Comparison of ENCODE assay signal across 1 cellular context in genomic region chr18:79507076-79507545, GRCh38.
TF ChIP-seq lines count a peak whose summit lies in the region.

No MANE protein-coding gene starts in this region.

TF ChIP-seq in K562, 482 proteins besides CTCF, POLR2A, EP300 and RAD21 (continued from another document):
- TF ChIP-seq CBFB (CRISPR knock-in tag; IDR thresholded peaks at IDR 0.05) = no peak
- peak; percentile 52 for TF ChIP-seq HDAC2 (IDR thresholded peaks at IDR 0.05)
- TF ChIP-seq POLR2H (tag; IDR thresholded peaks at IDR 0.05; ENCODE audit: low read depth) = no peak
- no peak for TF ChIP-seq TGIF2 (CRISPR knock-in tag; IDR thresholded peaks at IDR 0.05)
- TF ChIP-seq NBN (IDR thresholded peaks at IDR 0.05; ENCODE audit: low read depth) = 0 out of 2 replicates have a peak, but pooled peaks have one; percentile 22
- TF ChIP-seq HNRNPH1 (optimal IDR thresholded peaks at IDR 0.05; ENCODE audit: low read depth, low read length) = no peak
- TF ChIP-seq ZKSCAN1 (IDR thresholded peaks at IDR 0.05; ENCODE audit: low read depth, low read length) = peak; percentile 39; the same call in 1 of the 2 replicates
- TF ChIP-seq HNRNPK (IDR thresholded peaks at IDR 0.05; ENCODE audit: low read depth, low read length, poor library complexity, severe bottlenecking) = no peak
- no peak for TF ChIP-seq NR2C2 (CRISPR knock-in tag; IDR thresholded peaks at IDR 0.05)
- no peak for TF ChIP-seq NR2C2 (tag; IDR thresholded peaks at IDR 0.05)
- no peak for TF ChIP-seq MIER1 (IDR thresholded peaks at IDR 0.05; ENCODE audit: low read depth)
- TF ChIP-seq POU5F1 (IDR thresholded peaks at IDR 0.05; ENCODE audit: borderline replicate concordance, low read depth, low read length, partially characterized antibody) = no peak
- TF ChIP-seq NR1H2 (CRISPR knock-in tag; IDR thresholded peaks at IDR 0.05) = no peak
- TF ChIP-seq NR3C1 (CRISPR knock-in tag; IDR thresholded peaks at IDR 0.05) = no peak
- no peak for TF ChIP-seq YBX1 (IDR thresholded peaks at IDR 0.05)
- no peak for TF ChIP-seq FOXA3 (CRISPR knock-in tag; conservative IDR thresholded peaks at IDR 0.05 in 1 of 2, IDR thresholded peaks at IDR 0.05 in 1 of 2)
- peak; percentile 77 for TF ChIP-seq NEUROD1 (IDR thresholded peaks at IDR 0.05; ENCODE audit: borderline replicate concordance, low read depth, low read length, partially characterized antibody)
- TF ChIP-seq NCOA2 (IDR thresholded peaks at IDR 0.05; ENCODE audit: partially characterized antibody in 2 of 2) = no peak
- TF ChIP-seq TAF1 (IDR thresholded peaks at IDR 0.05; ENCODE audit: control insufficient read depth, extremely low read depth, insufficient read depth, low read length, severe bottlenecking) = peak; percentile 27
- TF ChIP-seq ZNF695 (CRISPR knock-in tag; IDR thresholded peaks at IDR 0.05) = no peak
- peak; percentile 97 for TF ChIP-seq ARID1B (IDR thresholded peaks at IDR 0.05)
- no peak for TF ChIP-seq HIVEP1 (CRISPR knock-in tag; IDR thresholded peaks at IDR 0.05)
- TF ChIP-seq ZFP30 (CRISPR knock-in tag; IDR thresholded peaks at IDR 0.05; ENCODE audit: borderline replicate concordance) = no peak
- TF ChIP-seq BRF1 (IDR thresholded peaks at IDR 0.05; ENCODE audit: borderline replicate concordance, extremely low read depth, insufficient read length) = no peak
- TF ChIP-seq U2AF2 (optimal IDR thresholded peaks at IDR 0.05; ENCODE audit: low read depth, low read length) = no peak
- no peak for TF ChIP-seq ZNF551 (CRISPR knock-in tag; IDR thresholded peaks at IDR 0.05)
- TF ChIP-seq KAT7 (CRISPR knock-in tag; IDR thresholded peaks at IDR 0.05; ENCODE audit: borderline replicate concordance) = no peak
- TF ChIP-seq CBX5 (IDR thresholded peaks at IDR 0.05; ENCODE audit: borderline replicate concordance, low read depth) = no peak
- TF ChIP-seq ELF4 (CRISPR knock-in tag; IDR thresholded peaks at IDR 0.05) = no peak
- no peak for TF ChIP-seq WHSC1 (IDR thresholded peaks at IDR 0.05; ENCODE audit: low read length)
- TF ChIP-seq GMEB1 (CRISPR knock-in tag; IDR thresholded peaks at IDR 0.05) = no peak
- no peak for TF ChIP-seq ZNF75A (CRISPR knock-in tag; IDR thresholded peaks at IDR 0.05)
- TF ChIP-seq RHOXF2B (CRISPR knock-in tag; conservative IDR thresholded peaks at IDR 0.05) = no peak
- TF ChIP-seq, protein P1, sequence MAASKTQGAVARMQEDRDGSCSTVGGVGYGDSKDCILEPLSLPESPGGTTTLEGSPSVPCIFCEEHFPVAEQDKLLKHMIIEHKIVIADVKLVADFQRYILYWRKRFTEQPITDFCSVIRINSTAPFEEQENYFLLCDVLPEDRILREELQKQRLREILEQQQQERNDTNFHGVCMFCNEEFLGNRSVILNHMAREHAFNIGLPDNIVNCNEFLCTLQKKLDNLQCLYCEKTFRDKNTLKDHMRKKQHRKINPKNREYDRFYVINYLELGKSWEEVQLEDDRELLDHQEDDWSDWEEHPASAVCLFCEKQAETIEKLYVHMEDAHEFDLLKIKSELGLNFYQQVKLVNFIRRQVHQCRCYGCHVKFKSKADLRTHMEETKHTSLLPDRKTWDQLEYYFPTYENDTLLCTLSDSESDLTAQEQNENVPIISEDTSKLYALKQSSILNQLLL (CRISPR knock-in tag; IDR thresholded peaks at IDR 0.05; ENCODE audit: borderline replicate concordance) = no peak
- TF ChIP-seq ATF6 (CRISPR knock-in tag; IDR thresholded peaks at IDR 0.05) = no peak
- TF ChIP-seq HNRNPL (IDR thresholded peaks at IDR 0.05; ENCODE audit: low read depth, low read length) = peak; percentile 42; the same call in 1 of the 2 replicates
- TF ChIP-seq, protein P2, sequence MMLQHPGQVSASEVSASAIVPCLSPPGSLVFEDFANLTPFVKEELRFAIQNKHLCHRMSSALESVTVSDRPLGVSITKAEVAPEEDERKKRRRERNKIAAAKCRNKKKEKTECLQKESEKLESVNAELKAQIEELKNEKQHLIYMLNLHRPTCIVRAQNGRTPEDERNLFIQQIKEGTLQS (IDR thresholded peaks at IDR 0.05) = no peak; the same call in 1 of the 2 replicates
- TF ChIP-seq, protein P2 (CRISPR knock-in tag; conservative IDR thresholded peaks at IDR 0.05) = no peak
- no peak for TF ChIP-seq ZNF133 (CRISPR knock-in tag; IDR thresholded peaks at IDR 0.05)
- no peak for TF ChIP-seq SMARCB1 (IDR thresholded peaks at IDR 0.05; ENCODE audit: insufficient read length, low read depth)
- no peak for TF ChIP-seq MXI1 (IDR thresholded peaks at IDR 0.05; ENCODE audit: low read depth, low read length)
- TF ChIP-seq RBM34 (IDR thresholded peaks at IDR 0.05; ENCODE audit: borderline replicate concordance, insufficient read depth, low read length) = no peak
- no peak for TF ChIP-seq DIDO1 (tag; IDR thresholded peaks at IDR 0.05; ENCODE audit: low read depth)
- peak; percentile 79 for TF ChIP-seq MTA2 (IDR thresholded peaks at IDR 0.05; ENCODE audit: low read depth)
- TF ChIP-seq MEF2D (tag; conservative IDR thresholded peaks at IDR 0.05; ENCODE audit: low read depth) = no peak
- no peak for TF ChIP-seq GTF2A2 (tag; IDR thresholded peaks at IDR 0.05)
- no peak for TF ChIP-seq MCM3 (IDR thresholded peaks at IDR 0.05)
- TF ChIP-seq HDAC3 (IDR thresholded peaks at IDR 0.05; ENCODE audit: borderline replicate concordance, partially characterized antibody) = peak; percentile 70
- TF ChIP-seq PCBP1 (IDR thresholded peaks at IDR 0.05; ENCODE audit: low read depth, low read length, poor library complexity, severe bottlenecking) = no peak
- no peak for TF ChIP-seq SPI1 (IDR thresholded peaks at IDR 0.05; ENCODE audit: borderline replicate concordance, low read depth, low read length)
- TF ChIP-seq KLF13 (tag; IDR thresholded peaks at IDR 0.05; ENCODE audit: borderline replicate concordance, low read depth) = no peak
- TF ChIP-seq FOXA1 (IDR thresholded peaks at IDR 0.05; ENCODE audit: borderline replicate concordance) = no peak
- TF ChIP-seq ZNF561 (CRISPR knock-in tag; conservative IDR thresholded peaks at IDR 0.05) = no peak
- no peak for TF ChIP-seq RBM14 (IDR thresholded peaks at IDR 0.05; ENCODE audit: borderline replicate concordance, insufficient read depth, low read depth, low read length)
- no peak for TF ChIP-seq ZNF785 (CRISPR knock-in tag; IDR thresholded peaks at IDR 0.05)
- no peak for TF ChIP-seq PTBP1 (IDR thresholded peaks at IDR 0.05; ENCODE audit: low read depth, low read length)
- peak; percentile 75 for TF ChIP-seq POLR2AphosphoS5 (IDR thresholded peaks at IDR 0.05; ENCODE audit: control insufficient read depth, insufficient read depth, low read depth, low read length)
- TF ChIP-seq HMGN3 (IDR thresholded peaks at IDR 0.05; ENCODE audit: borderline replicate concordance, extremely low read depth, insufficient read length, low read depth, low read length) = peak; percentile 99
- TF ChIP-seq TAF15 (IDR thresholded peaks at IDR 0.05; ENCODE audit: low read depth, low read length) = no peak
- peak; percentile 65 for TF ChIP-seq PML (IDR thresholded peaks at IDR 0.05; ENCODE audit: low read length)
- TF ChIP-seq ZNF707 (CRISPR knock-in tag; conservative IDR thresholded peaks at IDR 0.05) = no peak
- peak in 1 of 2 experiments; percentile 10 for TF ChIP-seq E2F6 (IDR thresholded peaks at IDR 0.05; ENCODE audit: borderline replicate concordance in 1 of 2, extremely low read depth in 1 of 2, insufficient read depth in 1 of 2, insufficient read length in 1 of 2, low read depth in 1 of 2, low read length in 1 of 2, poor library complexity in 1 of 2, severe bottlenecking in 1 of 2)
- TF ChIP-seq, protein P3, sequence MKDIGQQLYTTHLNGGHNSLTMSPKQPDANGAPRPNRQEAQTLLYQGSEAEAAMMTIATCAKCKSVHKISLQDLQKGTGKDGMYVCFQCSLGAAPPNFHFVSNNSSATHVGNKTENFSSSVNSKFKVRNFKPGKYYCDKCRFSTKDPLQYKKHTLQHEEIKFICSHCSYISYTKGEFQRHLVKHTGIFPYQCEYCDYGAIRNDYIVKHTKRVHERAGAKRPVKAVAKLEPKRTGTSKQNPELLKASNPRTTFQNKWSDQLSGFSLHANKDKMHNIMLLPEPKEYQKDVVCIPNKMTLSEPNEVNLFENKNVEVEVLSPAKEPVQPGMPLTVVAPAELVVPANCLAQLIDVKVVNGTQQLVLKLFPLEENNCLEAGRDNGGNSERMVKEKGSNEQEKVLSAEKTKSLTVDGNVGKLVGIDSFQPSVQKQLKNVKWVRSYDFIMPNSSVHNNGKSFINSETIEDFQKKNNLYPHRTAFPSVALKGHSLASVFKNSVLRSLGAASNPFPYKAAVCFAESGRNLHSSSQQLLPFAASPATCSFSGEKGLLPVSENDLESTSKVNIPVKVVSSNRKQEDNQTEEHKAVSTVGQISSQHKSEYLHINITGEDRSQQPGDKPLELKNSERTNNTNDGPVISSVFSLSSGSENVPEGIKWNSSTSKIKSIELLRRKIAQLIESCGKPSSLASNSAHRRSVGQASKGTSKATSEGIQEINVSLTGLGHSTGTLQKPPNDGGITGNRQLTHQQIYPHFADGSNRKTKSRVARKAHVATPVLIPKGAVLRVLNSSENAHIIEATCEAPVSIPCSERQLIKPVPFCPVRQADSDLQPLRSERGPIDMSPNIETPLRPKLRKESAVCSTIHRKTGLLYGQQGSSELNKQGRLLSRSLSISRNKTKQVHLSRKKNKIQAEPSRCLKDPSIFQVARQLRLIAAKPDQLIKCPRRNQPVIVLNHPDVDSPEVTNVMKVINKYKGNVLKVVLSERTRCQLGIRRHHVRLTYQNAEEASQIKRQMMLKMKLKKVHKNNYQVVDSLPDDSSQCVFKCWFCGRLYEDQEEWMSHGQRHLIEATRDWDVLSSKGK (CRISPR knock-in tag; IDR thresholded peaks at IDR 0.05) = no peak
- no peak for TF ChIP-seq CREBBP (IDR thresholded peaks at IDR 0.05; ENCODE audit: low read depth, low read length)
- no peak for TF ChIP-seq MECOM (CRISPR knock-in tag; IDR thresholded peaks at IDR 0.05)
- TF ChIP-seq EP400 (IDR thresholded peaks at IDR 0.05) = no peak
- no peak for TF ChIP-seq ARHGAP35 (IDR thresholded peaks at IDR 0.05; ENCODE audit: partially characterized antibody)
